ENCODE assay signal across 24 cellular contexts in the genomic region with DNA sequence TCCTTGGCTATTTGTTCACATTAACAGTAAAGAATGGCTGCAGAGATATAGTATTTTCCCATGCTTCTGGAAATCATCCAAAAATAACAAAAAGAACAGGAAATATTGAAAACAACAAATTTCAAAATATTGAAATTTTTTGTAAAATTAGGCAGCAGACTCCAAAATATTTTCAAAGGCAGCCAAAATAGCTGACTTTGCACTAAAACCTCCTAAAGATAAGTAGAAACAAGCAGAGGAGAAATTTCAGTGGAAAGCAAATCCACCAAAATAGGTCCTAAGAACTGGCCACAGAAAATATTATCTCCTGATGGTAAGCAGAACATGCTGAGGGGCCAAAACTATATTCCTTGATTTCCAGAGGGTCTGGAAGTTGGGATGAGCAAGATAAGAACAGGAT.
"Had no signal": no experiment of that assay in that cellular context is flagged by ENCODE, and none has a peak within 500 bp of the region (broad histone marks: within the 10 kb centered on the region; RNA-seq: fewer than 3 reads in every experiment).

No MANE protein-coding gene starts in this region.

- H2AFZ ChIP-seq: hepatocyte had no signal

- H3K27me3 ChIP-seq: ovary, right atrium auricular region, suprapubic skin, tibial artery, upper lobe of right lung had no signal

- FAIRE-seq: urothelium cell line had no signal

- ATAC-seq: mucosa of descending colon; naive thymus-derived CD4-positive, alpha-beta T cell; natural killer cell treated with Interleukin-12 subunit alpha and Interleukin-12 subunit beta and Interleukin-15 and Interleukin-18, amount 100 ng/mL, for 72 hours; sciatic nerve; stimulated activated naive B cell treated with anti-CD40 and anti-IgM and Interleukin-4, amounts not matched to agents 10 μg/mL and 1 μg/mL and 100 μg/mL, for 72 hours; stimulated activated naive CD8-positive, alpha-beta T cell treated with anti-CD3 and anti-CD28 coated beads, Interleukin-15, Interleukin-2, amounts not matched to agents 100 U/mL and 50 U/mL, for 24 hours; upper lobe of right lung had no signal

- H3K4me2 ChIP-seq: hepatocyte had no signal

- DNase-seq: islet precursor cell; left ventricle myocardium inferior; midbrain; mucosa of descending colon; naive thymus-derived CD4-positive, alpha-beta T cell; ovary; stimulated activated CD4-positive, alpha-beta T cell treated with anti-CD3 and anti-CD28 coated beads, Interleukin-12 subunit alpha, Interleukin-12 subunit beta, amount 100 ng/mL, for 4 hours; stimulated activated CD4-positive, alpha-beta T cell treated with anti-CD3 and anti-CD28 coated beads, Interleukin-15, amount 100 ng/mL, for 24 hours; stimulated activated CD4-positive, alpha-beta T cell treated with anti-CD3 and anti-CD28 coated beads, Interleukin-2, amount 100 ng/mL, for 24 hours; stimulated activated CD4-positive, alpha-beta T cell treated with anti-CD3 and anti-CD28 coated beads, Interleukin-4, amount 100 ng/mL, for 1 hour; stimulated activated naive B cell treated with anti-CD40 and anti-IgM and Interleukin-4, amounts not matched to agents 10 μg/mL and 1 μg/mL and 100 μg/mL, for 72 hours; stimulated activated naive CD8-positive, alpha-beta T cell treated with anti-CD3 and anti-CD28 coated beads, Interleukin-15, Interleukin-2, amounts not matched to agents 100 U/mL and 50 U/mL, for 24 hours; tibial artery; trophoblast cell; upper lobe of right lung had no signal

- H3K79me2 ChIP-seq: hepatocyte had no signal

- H3K4me1 ChIP-seq: left ventricle myocardium inferior, right atrium auricular region, suprapubic skin, tibial artery, upper lobe of right lung had no signal

- H3K27ac ChIP-seq: hepatocyte, left ventricle myocardium inferior, ovary, right atrium auricular region, skin epidermis, suprapubic skin, thoracic aorta, tibial artery, upper lobe of right lung had no signal

- H3K9me3 ChIP-seq: left ventricle myocardium inferior, mucosa of descending colon, ovary, right atrium auricular region, suprapubic skin, thoracic aorta, tibial artery, upper lobe of right lung had no signal

- H3K4me3 ChIP-seq: hepatocyte, left ventricle myocardium inferior, lung, mucosa of descending colon, ovary, right atrium auricular region, skin epidermis, suprapubic skin, thoracic aorta, tibial artery, upper lobe of right lung had no signal

- H3K36me3 ChIP-seq: left ventricle myocardium inferior, ovary, right atrium auricular region, suprapubic skin, thoracic aorta, tibial artery, upper lobe of right lung had no signal
